ENCODE assay signal across 14 cellular contexts in the genomic region with DNA sequence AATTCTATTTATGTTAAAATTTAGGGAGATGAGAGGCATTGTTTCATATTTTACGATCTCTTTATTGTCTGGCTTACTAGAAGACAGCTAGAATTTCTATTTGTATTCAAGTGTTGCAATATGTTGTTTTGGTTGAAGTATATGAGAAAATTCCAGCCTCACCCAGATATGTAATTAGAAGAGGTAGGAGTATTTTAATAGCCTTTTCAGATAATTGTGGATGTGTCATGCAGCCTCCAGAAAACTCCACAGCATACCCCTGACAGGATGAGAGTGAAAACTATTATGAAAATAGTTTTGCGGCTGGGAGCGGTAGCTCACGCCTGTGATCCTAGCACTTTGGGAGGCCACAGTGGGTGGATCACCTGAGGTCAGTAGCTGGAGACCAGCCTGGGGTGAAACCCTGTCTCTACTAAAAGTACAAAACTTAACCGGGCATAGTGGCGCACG. TPM values are rescaled to one million over a fixed set of nuclear protein-coding genes. Genes with fewer than 3 reads are reported as not detected.
DNase-seq lines count a peak whose midpoint lies in the region; ATAC-seq, FAIRE-seq and TF ChIP-seq lines count a peak whose summit lies in the region.
"Had no signal": no experiment of that assay in that cellular context is flagged by ENCODE, and none has a peak within 500 bp of the region (broad histone marks: within the 10 kb centered on the region; RNA-seq: fewer than 3 reads in every experiment).

No MANE protein-coding gene starts in this region.

- no peak for FAIRE-seq in H54 (lab: Jason Lieb, UNC)
- FAIRE-seq: keratinocyte had no signal

- POLR2A ChIA-PET in activated CD4-positive, alpha-beta memory T cell treated with anti-CD3 and anti-CD28 coated beads for 36 hours (lab: Charles Lee): interaction anchor here (0.8 to 5.9 kb wide), 6 partner anchors 14 to 116 kb away, joined by 3 to 42 read pairs (median 6); a partner anchor contains a TSS

- no peak for DNase-seq in activated naive CD4-positive, alpha-beta T cell treated with anti-CD3 and anti-CD28 coated beads, Interleukin-2, amount 50 U/mL, for 16 hours
- no peak for DNase-seq in activated CD4-positive, alpha-beta memory T cell treated with anti-CD3 and anti-CD28 coated beads for 36 hours
- DNase-seq in esophagus squamous epithelium (lab: John Stamatoyannopoulos, UW) (no peak), upper lobe of right lung (no peak), GF-D8 (lab: John Stamatoyannopoulos, UW) (no peak), H54 (ENCODE audit: insufficient read length, low spot score) (no peak), brain microvascular endothelial cell (no peak)
- DNase-seq: endodermal cell; HFFc6; stimulated activated CD4-positive, alpha-beta T cell treated with anti-CD3 and anti-CD28 coated beads, Interleukin-1b, Interleukin-23, amount 100 ng/mL, for 48 hours; SW 1271 had no signal

- no peak for ATAC-seq in upper lobe of right lung

- no peak overlapping the region for H3K4me3 Mint-ChIP-seq in activated naive CD4-positive, alpha-beta T cell treated with anti-CD3 and anti-CD28 coated beads, Interleukin-2, amount 50 U/mL, for 24 hours
- H3K4me3 Mint-ChIP-seq in activated CD4-positive, alpha-beta memory T cell treated with anti-CD3 and anti-CD28 coated beads for 36 hours: no peak overlapping the region
- H3K4me3 Mint-ChIP-seq: endodermal cell, HFFc6 had no signal

- H3K27ac ChIP-seq in esophagus squamous epithelium (peak overlapping the region in 3 of 4 donors; percentile 20 to 74 (median 21)), upper lobe of right lung (peak overlapping the region; percentile 56), brain microvascular endothelial cell (no peak overlapping the region)
- H3K27ac ChIP-seq: thoracic aorta had no signal

- in situ Hi-C loops in brain microvascular endothelial cell (cut with HindIII; ENCODE audit: low pct_ligation_motif_present, low sequenced_read_pairs): no loop called here

- H3K4me3 ChIP-seq in esophagus squamous epithelium: no peak overlapping the region
- H3K4me3 ChIP-seq in upper lobe of right lung: no peak overlapping the region
- H3K4me3 ChIP-seq in brain microvascular endothelial cell (ENCODE audit: low read depth, low read length): no peak overlapping the region
- H3K4me3 ChIP-seq: thoracic aorta had no signal

- H3K9me3 Mint-ChIP-seq in activated naive CD4-positive, alpha-beta T cell treated with anti-CD3 and anti-CD28 coated beads, Interleukin-2, amount 50 U/mL, for 24 hours: no peaks in the 10 kb centered on the region
- no peaks in the 10 kb centered on the region for H3K9me3 Mint-ChIP-seq in activated CD4-positive, alpha-beta memory T cell treated with anti-CD3 and anti-CD28 coated beads for 36 hours
- H3K9me3 Mint-ChIP-seq: endodermal cell, HFFc6 had no signal

- CTCF ChIA-PET in activated CD4-positive, alpha-beta memory T cell treated with anti-CD3 and anti-CD28 coated beads for 36 hours (lab: Charles Lee): interaction anchor here (0.6 to 4.8 kb wide), 14 partner anchors 10 to 301 kb away, joined by 3 to 22 read pairs (median 5); no protein-coding TSS in a partner anchor

- TF ChIP-seq CTCF in esophagus squamous epithelium (IDR thresholded peaks at IDR 0.05) (no peak), upper lobe of right lung (IDR thresholded peaks at IDR 0.05) (no peak), brain microvascular endothelial cell (IDR thresholded peaks at IDR 0.05; ENCODE audit: low read depth, low read length, missing control alignments) (no peak)

- peaks cover 93% of the 10 kb centered on the region for H3K4me1 Mint-ChIP-seq in activated naive CD4-positive, alpha-beta T cell treated with anti-CD3 and anti-CD28 coated beads, Interleukin-2, amount 50 U/mL, for 24 hours
- peaks cover 86% of the 10 kb centered on the region for H3K4me1 Mint-ChIP-seq in activated CD4-positive, alpha-beta memory T cell treated with anti-CD3 and anti-CD28 coated beads for 36 hours (ENCODE audit: low read depth)

- no peaks in the 10 kb centered on the region for H3K27me3 ChIP-seq in esophagus squamous epithelium
- no peaks in the 10 kb centered on the region for H3K27me3 ChIP-seq in upper lobe of right lung
- H3K27me3 ChIP-seq in brain microvascular endothelial cell (replicated peaks): no peaks in the 10 kb centered on the region

- intact Hi-C loops in activated CD4-positive, alpha-beta memory T cell treated with anti-CD3 and anti-CD28 coated beads for 36 hours (cut with micrococcal nuclease): loop anchor here (5.0 kb wide), 1 partner anchor 291 kb away; no protein-coding TSS in a partner anchor
- intact Hi-C loops in esophagus squamous epithelium (cut with DNase I) (no loop called here), upper lobe of right lung (cut with DNase I) (no loop called here)

- no peaks in the 10 kb centered on the region for H3K27me3 Mint-ChIP-seq in activated naive CD4-positive, alpha-beta T cell treated with anti-CD3 and anti-CD28 coated beads, Interleukin-2, amount 50 U/mL, for 24 hours
- H3K27me3 Mint-ChIP-seq in activated CD4-positive, alpha-beta memory T cell treated with anti-CD3 and anti-CD28 coated beads for 36 hours: no peaks in the 10 kb centered on the region

- TF ChIP-seq POLR2A in esophagus squamous epithelium (IDR thresholded peaks at IDR 0.05) (no peak), H54 (IDR thresholded peaks at IDR 0.05; ENCODE audit: low read depth, low read length) (no peak)

- H3K27ac Mint-ChIP-seq in activated naive CD4-positive, alpha-beta T cell treated with anti-CD3 and anti-CD28 coated beads, Interleukin-2, amount 50 U/mL, for 24 hours: peak overlapping the region; percentile 63
- H3K27ac Mint-ChIP-seq in activated CD4-positive, alpha-beta memory T cell treated with anti-CD3 and anti-CD28 coated beads for 36 hours: peak overlapping the region; percentile 65
- H3K27ac Mint-ChIP-seq: endodermal cell, HFFc6 had no signal

- H3K36me3 ChIP-seq in esophagus squamous epithelium (no peaks in the 10 kb centered on the region), upper lobe of right lung (no peaks in the 10 kb centered on the region), brain microvascular endothelial cell (replicated peaks) (no peaks in the 10 kb centered on the region)
- H3K36me3 ChIP-seq: thoracic aorta had no signal

- H3K4me1 ChIP-seq in esophagus squamous epithelium (peaks cover 0 to 61% (median 24%) of the 10 kb centered on the region in 3 donors), upper lobe of right lung (peaks cover 27% of the 10 kb centered on the region)

- no peaks in the 10 kb centered on the region for H3K36me3 Mint-ChIP-seq in activated naive CD4-positive, alpha-beta T cell treated with anti-CD3 and anti-CD28 coated beads, Interleukin-2, amount 50 U/mL, for 24 hours
- H3K36me3 Mint-ChIP-seq in activated CD4-positive, alpha-beta memory T cell treated with anti-CD3 and anti-CD28 coated beads for 36 hours: no peaks in the 10 kb centered on the region

- H3K9me3 ChIP-seq in esophagus squamous epithelium (no peaks in the 10 kb centered on the region), upper lobe of right lung (no peaks in the 10 kb centered on the region)
- H3K9me3 ChIP-seq: thoracic aorta had no signal

- 73 to 74% methylated on average over 5 to 7 of the region's 7 CpGs for WGBS in esophagus squamous epithelium, 2 donors

RNA-seq across cellular contexts. Expression of a gene that starts 21.5 kb away (rescaled TPM):
- total RNA-seq in activated CD4-positive, alpha-beta memory T cell treated with anti-CD3 and anti-CD28 coated beads for 36 hours: 10 to 100 TPM; 46.1 to 48.9 TPM
- total RNA-seq in esophagus squamous epithelium (10 to 100 TPM; 27.3 to 52.8 (median 32.2) TPM), upper lobe of right lung (62.5 TPM)
